ENCODE assay signal across 8 cellular contexts in genomic region chr17:74972107-74972972, GRCh38. TPM values are rescaled to one million over a fixed set of nuclear protein-coding genes. Genes with fewer than 3 reads are reported as not detected.
DNase-seq lines count a peak whose midpoint lies in the region; ATAC-seq, FAIRE-seq and TF ChIP-seq lines count a peak whose summit lies in the region.

TSS of gene HID1 (minus strand) at chr17:74972759. CDS start at chr17:74972656, 103 bp downstream.

- no peaks in the 10 kb centered on the region for H3F3A ChIP-seq in MM.1S (ENCODE audit: insufficient read depth, low read length)

- H3K36me3 ChIP-seq in MM.1S (replicated peaks; ENCODE audit: insufficient read depth, low read length) = no peaks in the 10 kb centered on the region
- H3K36me3 ChIP-seq in bronchial epithelial cell (ENCODE audit: control insufficient read depth, insufficient read depth, low read length) = no peaks in the 10 kb centered on the region
- no peaks in the 10 kb centered on the region for H3K36me3 ChIP-seq in kidney (ENCODE audit: control insufficient read depth in 1 of 2, insufficient read depth in 2 of 2, low read length in 2 of 2)

- FAIRE-seq in bronchial epithelial cell (lab: Jason Lieb, UNC) (no peak), kidney (lab: Jason Lieb, UNC) (no peak)

- H3K4me3 ChIP-seq in MM.1S (ENCODE audit: low read length) = peak within 1 kb of the TSS; percentile 58
- peak within 1 kb of the TSS; percentile 58 for H3K4me3 ChIP-seq in bronchial epithelial cell (ENCODE audit: low read depth, low read length)
- H3K4me3 ChIP-seq in kidney (ENCODE audit: low read length in 2 of 2) = peak within 1 kb of the TSS; percentile 42 to 63

- H3K4me1 ChIP-seq in MM.1S (ENCODE audit: low read length) = no peaks in the 10 kb centered on the region; the same call in 1 of the 2 replicates
- peaks cover 3 to 4% of the 10 kb centered on the region in 2 donors for H3K4me1 ChIP-seq in kidney (ENCODE audit: control insufficient read depth in 1 of 2, insufficient read depth in 1 of 2, low read depth in 1 of 2, low read length in 2 of 2)

- no peaks in the 10 kb centered on the region for H3K9me3 ChIP-seq in MM.1S (replicated peaks; ENCODE audit: insufficient read depth, low read length)
- no peaks in the 10 kb centered on the region for H3K9me3 ChIP-seq in kidney (ENCODE audit: control insufficient read depth in 1 of 2, low read length in 2 of 2)

- intact Hi-C loops in kidney (cut with DNase I) = no loop called here

- no peak within 1 kb of the TSS; the same call in 1 of the 2 replicates for H3K9ac ChIP-seq in MM.1S (ENCODE audit: low read length)
- peak within 1 kb of the TSS; percentile 55 to 71 for H3K9ac ChIP-seq in kidney (ENCODE audit: low read length in 2 of 2)

- no peaks in the 10 kb centered on the region for H4K20me1 ChIP-seq in MM.1S (ENCODE audit: insufficient read depth, low read length)

- no peak for ATAC-seq in GM21786 (IDR thresholded peaks at IDR 0.05; ENCODE audit: unreplicated experiment)

- no peak within 1 kb of the TSS for H3K27ac ChIP-seq in MM.1S (ENCODE audit: low read length)
- peak within 1 kb of the TSS; percentile 9 to 72 for H3K27ac ChIP-seq in kidney (ENCODE audit: low read depth in 2 of 2, low read length in 2 of 2)

- peak within 1 kb of the TSS; percentile 51 for H2AFZ ChIP-seq in MM.1S (ENCODE audit: low read length)

- H3K79me2 ChIP-seq in MM.1S (ENCODE audit: low read length) = no peaks in the 10 kb centered on the region

- peak within 1 kb of the TSS; percentile 85 for H3K4me2 ChIP-seq in MM.1S (ENCODE audit: low read depth, low read length)

- no peak for TF ChIP-seq CTCF in MM.1S (IDR thresholded peaks at IDR 0.05; ENCODE audit: low read length)
- TF ChIP-seq CTCF in bronchial epithelial cell (IDR thresholded peaks at IDR 0.05; ENCODE audit: insufficient read depth, low read length, severe bottlenecking) = no peak
- TF ChIP-seq CTCF in kidney (IDR thresholded peaks at IDR 0.05; ENCODE audit: borderline replicate concordance, extremely low read depth, insufficient read depth) = no peak

- peak; percentile 85 for DNase-seq in COR-L47 (lab: John Stamatoyannopoulos, UW)
- DNase-seq in MM.1S = peak; percentile 71
- peak; percentile 64 to 69 (median 66) for DNase-seq in activated CD4-positive, CD25-positive, alpha-beta regulatory T cell (lab: John Stamatoyannopoulos, UW)
- peak; percentile 35 for DNase-seq in bronchial epithelial cell (ENCODE audit: low read depth)
- peak; percentile 86 for DNase-seq in kidney
- DNase-seq in stimulated activated CD4-positive, alpha-beta T cell treated with anti-CD3 and anti-CD28 coated beads, Interleukin-12 subunit alpha, Interleukin-12 subunit beta, amount 100 ng/mL, for 4 hours = peak; percentile 84
- DNase-seq in NOMO-1 treated with DMSO at 0.1 percent for 48 hours (lab: John Stamatoyannopoulos, UW; ENCODE audit: unreplicated experiment) = no peak

- H3K27me3 ChIP-seq in MM.1S (replicated peaks; ENCODE audit: insufficient read depth, low read length) (peaks cover 49% of the 10 kb centered on the region), bronchial epithelial cell (ENCODE audit: control insufficient read depth, insufficient read depth, low read length) (peaks cover 5% of the 10 kb centered on the region)

- no peaks in the 10 kb centered on the region for H3K9me2 ChIP-seq in MM.1S (replicated peaks; ENCODE audit: insufficient read depth, low read length)

RNA-seq across cellular contexts. Expression of gene HID1, which starts in this region (rescaled TPM):
- 5.5 and 6.4 TPM in 2 replicates for total RNA-seq in bronchial epithelial cell
- total RNA-seq in kidney = 32.6 TPM
- polyA plus RNA-seq in kidney (ENCODE audit: insufficient read depth, low read depth, low replicate concordance) = 13.6 TPM
